Comparison of ENCODE assay signal across 1 cellular context in genomic region chr1:156014829-156015228, GRCh38.
TF ChIP-seq lines count a peak whose summit lies in the region.

No MANE protein-coding gene starts in this region.

TF ChIP-seq in GM12878, 131 proteins besides CTCF, POLR2A, EP300 and RAD21:
- TF ChIP-seq, protein P1, sequence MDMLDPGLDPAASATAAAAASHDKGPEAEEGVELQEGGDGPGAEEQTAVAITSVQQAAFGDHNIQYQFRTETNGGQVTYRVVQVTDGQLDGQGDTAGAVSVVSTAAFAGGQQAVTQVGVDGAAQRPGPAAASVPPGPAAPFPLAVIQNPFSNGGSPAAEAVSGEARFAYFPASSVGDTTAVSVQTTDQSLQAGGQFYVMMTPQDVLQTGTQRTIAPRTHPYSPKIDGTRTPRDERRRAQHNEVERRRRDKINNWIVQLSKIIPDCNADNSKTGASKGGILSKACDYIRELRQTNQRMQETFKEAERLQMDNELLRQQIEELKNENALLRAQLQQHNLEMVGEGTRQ (IDR thresholded peaks at IDR 0.05; ENCODE audit: borderline replicate concordance, low read depth, low read length): no peak
- TF ChIP-seq, protein P2, sequence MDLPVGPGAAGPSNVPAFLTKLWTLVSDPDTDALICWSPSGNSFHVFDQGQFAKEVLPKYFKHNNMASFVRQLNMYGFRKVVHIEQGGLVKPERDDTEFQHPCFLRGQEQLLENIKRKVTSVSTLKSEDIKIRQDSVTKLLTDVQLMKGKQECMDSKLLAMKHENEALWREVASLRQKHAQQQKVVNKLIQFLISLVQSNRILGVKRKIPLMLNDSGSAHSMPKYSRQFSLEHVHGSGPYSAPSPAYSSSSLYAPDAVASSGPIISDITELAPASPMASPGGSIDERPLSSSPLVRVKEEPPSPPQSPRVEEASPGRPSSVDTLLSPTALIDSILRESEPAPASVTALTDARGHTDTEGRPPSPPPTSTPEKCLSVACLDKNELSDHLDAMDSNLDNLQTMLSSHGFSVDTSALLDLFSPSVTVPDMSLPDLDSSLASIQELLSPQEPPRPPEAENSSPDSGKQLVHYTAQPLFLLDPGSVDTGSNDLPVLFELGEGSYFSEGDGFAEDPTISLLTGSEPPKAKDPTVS (IDR thresholded peaks at IDR 0.05; ENCODE audit: low read depth, low read length): no peak
- TF ChIP-seq, protein P3, sequence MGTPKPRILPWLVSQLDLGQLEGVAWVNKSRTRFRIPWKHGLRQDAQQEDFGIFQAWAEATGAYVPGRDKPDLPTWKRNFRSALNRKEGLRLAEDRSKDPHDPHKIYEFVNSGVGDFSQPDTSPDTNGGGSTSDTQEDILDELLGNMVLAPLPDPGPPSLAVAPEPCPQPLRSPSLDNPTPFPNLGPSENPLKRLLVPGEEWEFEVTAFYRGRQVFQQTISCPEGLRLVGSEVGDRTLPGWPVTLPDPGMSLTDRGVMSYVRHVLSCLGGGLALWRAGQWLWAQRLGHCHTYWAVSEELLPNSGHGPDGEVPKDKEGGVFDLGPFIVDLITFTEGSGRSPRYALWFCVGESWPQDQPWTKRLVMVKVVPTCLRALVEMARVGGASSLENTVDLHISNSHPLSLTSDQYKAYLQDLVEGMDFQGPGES (IDR thresholded peaks at IDR 0.05): no peak
- TF ChIP-seq SPI1 (IDR thresholded peaks at IDR 0.05; ENCODE audit: borderline replicate concordance, insufficient read depth, low read depth, low read length) (no peak), ZZZ3 (IDR thresholded peaks at IDR 0.05; ENCODE audit: control insufficient read depth, insufficient read length, low read depth) (no peak), CHD1 (IDR thresholded peaks at IDR 0.05; ENCODE audit: low read depth, low read length) (no peak), CBFB (IDR thresholded peaks at IDR 0.05; ENCODE audit: low read depth) (no peak), ZNF622 (IDR thresholded peaks at IDR 0.05) (no peak), NFXL1 (IDR thresholded peaks at IDR 0.05; ENCODE audit: borderline replicate concordance) (no peak), ETV6 (conservative IDR thresholded peaks at IDR 0.05 in 1 of 2, IDR thresholded peaks at IDR 0.05 in 1 of 2; ENCODE audit: borderline replicate concordance in 1 of 2, low read depth in 1 of 2) (no peak)
- TF ChIP-seq, protein P4, sequence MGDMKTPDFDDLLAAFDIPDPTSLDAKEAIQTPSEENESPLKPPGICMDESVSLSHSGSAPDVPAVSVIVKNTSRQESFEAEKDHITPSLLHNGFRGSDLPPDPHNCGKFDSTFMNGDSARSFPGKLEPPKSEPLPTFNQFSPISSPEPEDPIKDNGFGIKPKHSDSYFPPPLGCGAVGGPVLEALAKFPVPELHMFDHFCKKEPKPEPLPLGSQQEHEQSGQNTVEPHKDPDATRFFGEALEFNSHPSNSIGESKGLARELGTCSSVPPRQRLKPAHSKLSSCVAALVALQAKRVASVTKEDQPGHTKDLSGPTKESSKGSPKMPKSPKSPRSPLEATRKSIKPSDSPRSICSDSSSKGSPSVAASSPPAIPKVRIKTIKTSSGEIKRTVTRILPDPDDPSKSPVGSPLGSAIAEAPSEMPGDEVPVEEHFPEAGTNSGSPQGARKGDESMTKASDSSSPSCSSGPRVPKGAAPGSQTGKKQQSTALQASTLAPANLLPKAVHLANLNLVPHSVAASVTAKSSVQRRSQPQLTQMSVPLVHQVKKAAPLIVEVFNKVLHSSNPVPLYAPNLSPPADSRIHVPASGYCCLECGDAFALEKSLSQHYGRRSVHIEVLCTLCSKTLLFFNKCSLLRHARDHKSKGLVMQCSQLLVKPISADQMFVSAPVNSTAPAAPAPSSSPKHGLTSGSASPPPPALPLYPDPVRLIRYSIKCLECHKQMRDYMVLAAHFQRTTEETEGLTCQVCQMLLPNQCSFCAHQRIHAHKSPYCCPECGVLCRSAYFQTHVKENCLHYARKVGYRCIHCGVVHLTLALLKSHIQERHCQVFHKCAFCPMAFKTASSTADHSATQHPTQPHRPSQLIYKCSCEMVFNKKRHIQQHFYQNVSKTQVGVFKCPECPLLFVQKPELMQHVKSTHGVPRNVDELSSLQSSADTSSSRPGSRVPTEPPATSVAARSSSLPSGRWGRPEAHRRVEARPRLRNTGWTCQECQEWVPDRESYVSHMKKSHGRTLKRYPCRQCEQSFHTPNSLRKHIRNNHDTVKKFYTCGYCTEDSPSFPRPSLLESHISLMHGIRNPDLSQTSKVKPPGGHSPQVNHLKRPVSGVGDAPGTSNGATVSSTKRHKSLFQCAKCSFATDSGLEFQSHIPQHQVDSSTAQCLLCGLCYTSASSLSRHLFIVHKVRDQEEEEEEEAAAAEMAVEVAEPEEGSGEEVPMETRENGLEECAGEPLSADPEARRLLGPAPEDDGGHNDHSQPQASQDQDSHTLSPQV (IDR thresholded peaks at IDR 0.05): no peak
